In genomic region chr12:5396541-5396940, GRCh38 we compare ENCODE assay signal across 19 cellular contexts.
"Had no signal": no experiment of that assay in that cellular context is flagged by ENCODE, and none has a peak within 500 bp of the region (broad histone marks: within the 10 kb centered on the region; RNA-seq: fewer than 3 reads in every experiment).

No MANE protein-coding gene starts in this region.

- DNase-seq: activated CD4-positive, alpha-beta T cell treated with anti-CD3 and anti-CD28 coated beads for 4 hours; activated CD8-positive, alpha-beta memory T cell treated with anti-CD3 and anti-CD28 coated beads, Interleukin-2, amount 50 U/mL, for 4 hours; activated CD8-positive, alpha-beta T cell treated with anti-CD3 and anti-CD28 coated beads for 36 hours; activated gamma-delta T cell treated with Interleukin-2 at 50 U/mL for 16 hours; activated naive CD4-positive, alpha-beta T cell treated with anti-CD3 and anti-CD28 coated beads, Interleukin-2, amount 10 ng/mL, durations not matched to agents 7 days and 5 days; activated naive CD8-positive, alpha-beta T cell treated with anti-CD3 and anti-CD28 coated beads for 36 hours; activated T-cell treated with anti-CD3 and anti-CD28 coated beads, Interleukin-2, amount 50 U/mL, for 72 hours; brain microvascular endothelial cell; KG1; NCI-H1048; NCI-H1694 treated with DMSO at 0.1 percent for 48 hours; NCI-H226; NCI-H510A; NCI-H526 treated with DMSO at 0.1 percent for 48 hours; SW 1271 had no signal

- H3K27ac ChIP-seq: brain microvascular endothelial cell, cardiac muscle cell, SJSA1 had no signal

- H3K4me3 ChIP-seq: cardiac muscle cell, SJSA1 had no signal

- ATAC-seq: activated CD4-positive, CD25-positive, alpha-beta regulatory T cell treated with anti-CD3 and anti-CD28 coated beads, Interleukin-2, amount 50 U/mL, for 24 hours; activated CD8-positive, alpha-beta T cell treated with anti-CD3 and anti-CD28 coated beads for 36 hours; activated T-cell treated with anti-CD3 and anti-CD28 coated beads, Interleukin-2, amount 50 U/mL, for 72 hours; SK-N-SH treated with all-trans-retinoic acid at 6 μM for 48 hours had no signal

- H3K4me1 ChIP-seq: SJSA1 had no signal

- H3K36me3 ChIP-seq: brain microvascular endothelial cell, cardiac muscle cell, SJSA1 had no signal
